ENCODE assay signal across 8 cellular contexts in genomic region chr12:10211101-10211974, GRCh38. TPM values are rescaled to one million over a fixed set of nuclear protein-coding genes. Genes with fewer than 3 reads are reported as not detected.
DNase-seq lines count a peak whose midpoint lies in the region; ATAC-seq and TF ChIP-seq lines count a peak whose summit lies in the region.

No MANE protein-coding gene starts in this region.

- H3K9me2 ChIP-seq in GM23248 (ENCODE audit: insufficient read depth): no peaks in the 10 kb centered on the region

- H3K27ac ChIP-seq in GM23248: peak overlapping the region; percentile 100
- H3K27ac ChIP-seq in VCaP: peak overlapping the region; percentile 88
- peak overlapping the region; percentile 100 for H3K27ac ChIP-seq in smooth muscle cell (ENCODE audit: low read depth)

- peaks cover 34% of the 10 kb centered on the region for H3F3A ChIP-seq in GM23248 (ENCODE audit: insufficient read depth)
- peaks cover 8% of the 10 kb centered on the region for H3F3A ChIP-seq in smooth muscle cell (ENCODE audit: low read depth)

- TF ChIP-seq CTCF in VCaP (conservative IDR thresholded peaks at IDR 0.05) (no peak), smooth muscle cell (IDR thresholded peaks at IDR 0.05; ENCODE audit: borderline replicate concordance, insufficient read depth, poor library complexity, severe bottlenecking) (no peak)

- 97 to 99% methylated on average over 24 to 25 of the region's 25 CpGs for WGBS in GM23248 (ENCODE audit: low coverage in 1 of 2, low lambda C conversion rate in 2 of 2, missing lambda C conversion rate in 2 of 2), 2 experiments
- 95% methylated on average over 25 of the region's 25 CpGs for WGBS in smooth muscle cell (ENCODE audit: low lambda C conversion rate)

- H3K9ac ChIP-seq in GM23248 (peak overlapping the region; percentile 100), smooth muscle cell (ENCODE audit: low read depth) (no peak overlapping the region)

- H3K9me3 ChIP-seq in GM23248 (ENCODE audit: low read depth) (no peaks in the 10 kb centered on the region), smooth muscle cell (replicated peaks; ENCODE audit: low read depth) (no peaks in the 10 kb centered on the region)

- H2AFZ ChIP-seq in GM23248 (no peak overlapping the region), smooth muscle cell (ENCODE audit: low read depth) (no peak overlapping the region)

- no peak for DNase-seq in GM23248
- DNase-seq in iris pigment epithelial cell (ENCODE audit: low read depth): peak; percentile 26
- no peak for DNase-seq in smooth muscle cell (lab: John Stamatoyannopoulos, UW; ENCODE audit: unreplicated experiment)
- DNase-seq in foreskin melanocyte: no peak
- DNase-seq in NCI-H2227 (lab: John Stamatoyannopoulos, UW; ENCODE audit: unreplicated experiment): no peak

- H3K27me3 ChIP-seq in GM23248 (replicated peaks; ENCODE audit: insufficient read depth) (no peaks in the 10 kb centered on the region), smooth muscle cell (ENCODE audit: low read depth) (peaks cover 2% of the 10 kb centered on the region)

- no peak overlapping the region for H3K4me3 ChIP-seq in GM23248
- no peak overlapping the region for H3K4me3 ChIP-seq in smooth muscle cell

- H4K20me1 ChIP-seq in GM23248 (ENCODE audit: insufficient read depth): no peaks in the 10 kb centered on the region
- H4K20me1 ChIP-seq in smooth muscle cell (ENCODE audit: low read depth): peaks cover 22% of the 10 kb centered on the region

- H3K4me2 ChIP-seq in GM23248 (ENCODE audit: unreplicated experiment) (no peak overlapping the region), smooth muscle cell (no peak overlapping the region)

- in situ Hi-C loops in GM23248 (cut with MboI): no loop called here

- H3K4me1 ChIP-seq in GM23248 (ENCODE audit: insufficient read depth) (peaks cover 14% of the 10 kb centered on the region), smooth muscle cell (ENCODE audit: low read depth) (peaks cover 9% of the 10 kb centered on the region)

- H3K36me3 ChIP-seq in GM23248 (ENCODE audit: low read depth) (no peaks in the 10 kb centered on the region), smooth muscle cell (ENCODE audit: low read depth) (no peaks in the 10 kb centered on the region)

- H3K79me2 ChIP-seq in GM23248 (ENCODE audit: insufficient read depth) (peaks cover 28% of the 10 kb centered on the region), smooth muscle cell (ENCODE audit: low read depth) (peaks cover 23% of the 10 kb centered on the region)

- ATAC-seq in GM21619 (IDR thresholded peaks at IDR 0.05; ENCODE audit: unreplicated experiment) (no peak), HG03571 (IDR thresholded peaks at IDR 0.05; ENCODE audit: unreplicated experiment) (no peak)

RNA-seq across cellular contexts. Expression of gene GABARAPL1, which starts 1.3 kb away (rescaled TPM):
- 98.6 and 127 TPM in 2 replicates for total RNA-seq in GM23248 (2014; rRNA removed; shearing (Covaris generic))
- polyA plus RNA-seq in GM23248 (2016; fragmentation: Nextera tagmentation; extraction: Ambion mirVana): 94.9 and 97.4 TPM in 2 replicates
- total RNA-seq in smooth muscle cell: 83.4 and 101 TPM in 2 replicates
- 87.3 and 90.0 TPM in 2 replicates for polyA plus RNA-seq in smooth muscle cell

RNA-seq across cellular contexts. Expression of gene TMEM52B, which starts 32.5 kb away (rescaled TPM):
- 6.7 TPM in 1 of 2 replicates, not detected in the other for total RNA-seq in GM23248 (2014; rRNA removed; shearing (Covaris generic))
- 0.25 and 0.98 TPM in 2 replicates for polyA plus RNA-seq in GM23248 (2016; fragmentation: Nextera tagmentation; extraction: Ambion mirVana)
- 1.6 and 2.0 TPM in 2 replicates for total RNA-seq in smooth muscle cell
- 0.77 and 4.5 TPM in 2 replicates for polyA plus RNA-seq in smooth muscle cell

RNA-seq across cellular contexts. Expression of gene OLR1, which starts 39.4 kb away (rescaled TPM):
- 6.3 and 6.8 TPM in 2 replicates for total RNA-seq in GM23248 (2014; rRNA removed; shearing (Covaris generic))
- polyA plus RNA-seq in GM23248 (2016; fragmentation: Nextera tagmentation; extraction: Ambion mirVana) (4.4 and 4.6 TPM in 2 replicates), smooth muscle cell (5.4 and 6.7 TPM in 2 replicates)
- total RNA-seq in smooth muscle cell: 7.4 and 14.5 TPM in 2 replicates
